In genomic region chr1:48236716-48237470, GRCh38 we compare ENCODE assay signal across 8 cellular contexts. TPM values are rescaled to one million over a fixed set of nuclear protein-coding genes. Genes with fewer than 3 reads are reported as not detected.
DNase-seq lines count a peak whose midpoint lies in the region; TF ChIP-seq lines count a peak whose summit lies in the region.

No MANE protein-coding gene starts in this region.

- WGBS in hepatocyte (ENCODE audit: low lambda C conversion rate, missing lambda C conversion rate), result 75% methylated on average over 4 of the region's 4 CpGs

- no peak overlapping the region for H3K27ac ChIP-seq in hepatocyte

- H3K9me3 ChIP-seq in hepatocyte (ENCODE audit: low read depth), result no peaks in the 10 kb centered on the region

- DNase-seq in DMS79 treated with DMSO at 0.1 percent for 48 hours (lab: John Stamatoyannopoulos, UW) (peak; percentile 38), GM20000 (ENCODE audit: low spot score) (peak; percentile 48), LoVo (ENCODE audit: low spot score) (peak; percentile 31), amniotic epithelial cell (ENCODE audit: low read depth) (peak; percentile 50), hepatocyte (ENCODE audit: low spot score) (peak; percentile 53), stromal cell of bone marrow (ENCODE audit: low read depth) (peak; percentile 18), EL (no peak), cortex of kidney (lab: John Stamatoyannopoulos, UW) (no peak)

- no peaks in the 10 kb centered on the region for H4K20me1 ChIP-seq in hepatocyte (ENCODE audit: insufficient read depth, poor library complexity, severe bottlenecking)

- no peaks in the 10 kb centered on the region for H3K79me2 ChIP-seq in hepatocyte

- H3K27me3 ChIP-seq in hepatocyte, result no peaks in the 10 kb centered on the region

- no peaks in the 10 kb centered on the region for H3K36me3 ChIP-seq in hepatocyte (replicated peaks; ENCODE audit: insufficient read depth, low read depth)

- H3K4me2 ChIP-seq in hepatocyte, result no peak overlapping the region

- H2AFZ ChIP-seq in hepatocyte, result no peak overlapping the region

- TF ChIP-seq CTCF in GM20000 (IDR thresholded peaks at IDR 0.05; ENCODE audit: extremely low read depth, missing control alignments), result no peak
- TF ChIP-seq CTCF in hepatocyte (IDR thresholded peaks at IDR 0.05; ENCODE audit: poor library complexity), result peak; percentile 67

- H3K9me2 ChIP-seq in hepatocyte (replicated peaks; ENCODE audit: insufficient read depth), result no peaks in the 10 kb centered on the region

- no peak overlapping the region for H3K4me3 ChIP-seq in hepatocyte

- no peaks in the 10 kb centered on the region for H3K4me1 ChIP-seq in hepatocyte (ENCODE audit: insufficient read depth)

RNA-seq across cellular contexts. Expression of gene SLC5A9, which starts 14.4 kb away (rescaled TPM):
- total RNA-seq in hepatocyte, result 20.5 and 20.9 TPM in 2 replicates
- polyA plus RNA-seq in hepatocyte, result 19.1 and 26.5 TPM in 2 replicates

Comparison
In these comparisons a context has a peak if more than half of its experiments do, and no peak if none do; other contexts are left out.
1. DNase-seq: peak in DMS79 treated with DMSO at 0.1 percent for 48 hours (single experiment), GM20000 (single experiment), LoVo (single experiment), amniotic epithelial cell (single experiment), hepatocyte (single experiment) and stromal cell of bone marrow (single experiment); none in EL (single experiment) and cortex of kidney (single experiment).